Comparison of ENCODE assay signal across 3 cellular contexts in the genomic region with DNA sequence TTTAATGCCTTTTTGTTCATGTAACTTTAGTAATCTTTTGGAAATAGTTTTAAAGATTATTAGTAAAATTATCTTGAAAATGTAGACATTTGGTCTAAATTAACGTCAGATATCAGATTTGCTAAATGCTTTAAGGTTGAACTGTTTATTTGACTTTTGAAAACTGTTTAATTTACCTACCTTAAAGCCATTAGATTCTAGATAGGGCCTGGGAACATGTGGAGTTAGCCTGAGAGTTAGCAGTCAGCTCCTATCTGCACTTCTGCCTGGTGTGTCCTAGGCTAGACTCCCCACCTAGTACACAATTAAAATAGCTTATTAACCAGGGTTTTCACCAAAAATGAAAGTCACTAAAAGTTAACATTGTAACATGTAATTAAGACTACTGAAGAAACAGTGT.
A peak's percentile ranks its signal among the peaks of the same experiment; 100 is the strongest.
TF ChIP-seq lines count a peak whose summit lies in the region.

No MANE protein-coding gene starts in this region.

TF ChIP-seq in SK-N-SH, 30 proteins besides CTCF, POLR2A, EP300 and RAD21:
- no peak for TF ChIP-seq PBX3 (IDR thresholded peaks at IDR 0.05)
- TF ChIP-seq NFIC (IDR thresholded peaks at IDR 0.05; ENCODE audit: borderline replicate concordance) = no peak
- no peak for TF ChIP-seq RFX5 (IDR thresholded peaks at IDR 0.05; ENCODE audit: low read length)
- no peak for TF ChIP-seq MEF2A (IDR thresholded peaks at IDR 0.05; ENCODE audit: borderline replicate concordance, low read depth)
- TF ChIP-seq MAX (IDR thresholded peaks at IDR 0.05; ENCODE audit: low read depth) = no peak
- no peak for TF ChIP-seq ZBTB33 (IDR thresholded peaks at IDR 0.05; ENCODE audit: borderline replicate concordance, low read depth)
- TF ChIP-seq RCOR1 (IDR thresholded peaks at IDR 0.05; ENCODE audit: low read length) = no peak
- TF ChIP-seq POLR2AphosphoS5 (IDR thresholded peaks at IDR 0.05; ENCODE audit: low read depth, low read length) = no peak
- no peak for TF ChIP-seq FOXM1 (IDR thresholded peaks at IDR 0.05; ENCODE audit: low read depth)
- no peak for TF ChIP-seq FOXJ3 (CRISPR knock-in tag; IDR thresholded peaks at IDR 0.05)
- no peak for TF ChIP-seq TAF1 (IDR thresholded peaks at IDR 0.05; ENCODE audit: borderline replicate concordance, low read depth, low read length)
- TF ChIP-seq SIN3A (IDR thresholded peaks at IDR 0.05; ENCODE audit: borderline replicate concordance, low read depth, low read length) = no peak
- TF ChIP-seq RXRA (IDR thresholded peaks at IDR 0.05; ENCODE audit: borderline replicate concordance, low read depth) = no peak
- 0 out of 2 replicates have a peak, but pooled peaks have one; percentile 23 for TF ChIP-seq MXI1 (IDR thresholded peaks at IDR 0.05; ENCODE audit: low read depth, low read length)
- TF ChIP-seq GATA2 (CRISPR knock-in tag; IDR thresholded peaks at IDR 0.05) = peak; percentile 66; the same call in 1 of the 2 replicates

TF ChIP-seq in SK-N-SH treated with all-trans-retinoic acid at 6 μM for 48 hours, 23 proteins besides CTCF, POLR2A, EP300 and RAD21:
- TF ChIP-seq SNAI2 (CRISPR knock-in tag; IDR thresholded peaks at IDR 0.05) = no peak
- no peak for TF ChIP-seq ZFP3 (CRISPR knock-in tag; IDR thresholded peaks at IDR 0.05)
- TF ChIP-seq ISL1 (CRISPR knock-in tag; IDR thresholded peaks at IDR 0.05) = no peak
- TF ChIP-seq ZNF70 (CRISPR knock-in tag; IDR thresholded peaks at IDR 0.05) = no peak
- TF ChIP-seq ESRRG (CRISPR knock-in tag; IDR thresholded peaks at IDR 0.05) = no peak
- no peak for TF ChIP-seq GLIS3 (CRISPR knock-in tag; IDR thresholded peaks at IDR 0.05)
- TF ChIP-seq ARNTL (CRISPR knock-in tag; IDR thresholded peaks at IDR 0.05; ENCODE audit: borderline replicate concordance, low read depth) = no peak
- TF ChIP-seq CSDC2 (CRISPR knock-in tag; IDR thresholded peaks at IDR 0.05) = no peak
- TF ChIP-seq PATZ1 (CRISPR knock-in tag; IDR thresholded peaks at IDR 0.05; ENCODE audit: borderline replicate concordance) = no peak
- TF ChIP-seq RARB (CRISPR knock-in tag; IDR thresholded peaks at IDR 0.05) = no peak
- no peak for TF ChIP-seq ZC3H10 (CRISPR knock-in tag; IDR thresholded peaks at IDR 0.05)
- TF ChIP-seq PPARA (CRISPR knock-in tag; IDR thresholded peaks at IDR 0.05; ENCODE audit: borderline replicate concordance) = no peak
- no peak for TF ChIP-seq TOX (CRISPR knock-in tag; IDR thresholded peaks at IDR 0.05; ENCODE audit: borderline replicate concordance)
- TF ChIP-seq OSR1 (CRISPR knock-in tag; IDR thresholded peaks at IDR 0.05) = no peak
- no peak for TF ChIP-seq ZNF565 (CRISPR knock-in tag; conservative IDR thresholded peaks at IDR 0.05; ENCODE audit: low read depth)
- no peak for TF ChIP-seq ZFP30 (CRISPR knock-in tag; IDR thresholded peaks at IDR 0.05)
- TF ChIP-seq, protein P1, sequence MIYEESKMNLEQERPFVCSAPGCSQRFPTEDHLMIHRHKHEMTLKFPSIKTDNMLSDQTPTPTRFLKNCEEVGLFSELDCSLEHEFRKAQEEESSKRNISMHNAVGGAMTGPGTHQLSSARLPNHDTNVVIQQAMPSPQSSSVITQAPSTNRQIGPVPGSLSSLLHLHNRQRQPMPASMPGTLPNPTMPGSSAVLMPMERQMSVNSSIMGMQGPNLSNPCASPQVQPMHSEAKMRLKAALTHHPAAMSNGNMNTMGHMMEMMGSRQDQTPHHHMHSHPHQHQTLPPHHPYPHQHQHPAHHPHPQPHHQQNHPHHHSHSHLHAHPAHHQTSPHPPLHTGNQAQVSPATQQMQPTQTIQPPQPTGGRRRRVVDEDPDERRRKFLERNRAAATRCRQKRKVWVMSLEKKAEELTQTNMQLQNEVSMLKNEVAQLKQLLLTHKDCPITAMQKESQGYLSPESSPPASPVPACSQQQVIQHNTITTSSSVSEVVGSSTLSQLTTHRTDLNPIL (CRISPR knock-in tag; IDR thresholded peaks at IDR 0.05; ENCODE audit: low read depth) = no peak
- no peak for TF ChIP-seq ZNF8 (CRISPR knock-in tag; IDR thresholded peaks at IDR 0.05)
- no peak for TF ChIP-seq CSRNP3 (CRISPR knock-in tag; IDR thresholded peaks at IDR 0.05)
- TF ChIP-seq, protein P2, sequence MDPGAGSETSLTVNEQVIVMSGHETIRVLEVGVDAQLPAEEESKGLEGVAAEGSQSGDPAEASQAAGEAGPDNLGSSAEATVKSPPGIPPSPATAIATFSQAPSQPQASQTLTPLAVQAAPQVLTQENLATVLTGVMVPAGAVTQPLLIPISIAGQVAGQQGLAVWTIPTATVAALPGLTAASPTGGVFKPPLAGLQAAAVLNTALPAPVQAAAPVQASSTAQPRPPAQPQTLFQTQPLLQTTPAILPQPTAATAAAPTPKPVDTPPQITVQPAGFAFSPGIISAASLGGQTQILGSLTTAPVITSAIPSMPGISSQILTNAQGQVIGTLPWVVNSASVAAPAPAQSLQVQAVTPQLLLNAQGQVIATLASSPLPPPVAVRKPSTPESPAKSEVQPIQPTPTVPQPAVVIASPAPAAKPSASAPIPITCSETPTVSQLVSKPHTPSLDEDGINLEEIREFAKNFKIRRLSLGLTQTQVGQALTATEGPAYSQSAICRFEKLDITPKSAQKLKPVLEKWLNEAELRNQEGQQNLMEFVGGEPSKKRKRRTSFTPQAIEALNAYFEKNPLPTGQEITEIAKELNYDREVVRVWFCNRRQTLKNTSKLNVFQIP (CRISPR knock-in tag; IDR thresholded peaks at IDR 0.05; ENCODE audit: borderline replicate concordance, low read depth) = no peak

TF ChIP-seq in GM23338, 12 proteins besides CTCF, POLR2A, EP300 and RAD21:
- TF ChIP-seq NANOG (IDR thresholded peaks at IDR 0.05; ENCODE audit: borderline replicate concordance) = no peak
TF ChIP-seq in GM23338: peak in this region for 0.
